8 cellular contexts compared by ENCODE assay signal in the genomic region with DNA sequence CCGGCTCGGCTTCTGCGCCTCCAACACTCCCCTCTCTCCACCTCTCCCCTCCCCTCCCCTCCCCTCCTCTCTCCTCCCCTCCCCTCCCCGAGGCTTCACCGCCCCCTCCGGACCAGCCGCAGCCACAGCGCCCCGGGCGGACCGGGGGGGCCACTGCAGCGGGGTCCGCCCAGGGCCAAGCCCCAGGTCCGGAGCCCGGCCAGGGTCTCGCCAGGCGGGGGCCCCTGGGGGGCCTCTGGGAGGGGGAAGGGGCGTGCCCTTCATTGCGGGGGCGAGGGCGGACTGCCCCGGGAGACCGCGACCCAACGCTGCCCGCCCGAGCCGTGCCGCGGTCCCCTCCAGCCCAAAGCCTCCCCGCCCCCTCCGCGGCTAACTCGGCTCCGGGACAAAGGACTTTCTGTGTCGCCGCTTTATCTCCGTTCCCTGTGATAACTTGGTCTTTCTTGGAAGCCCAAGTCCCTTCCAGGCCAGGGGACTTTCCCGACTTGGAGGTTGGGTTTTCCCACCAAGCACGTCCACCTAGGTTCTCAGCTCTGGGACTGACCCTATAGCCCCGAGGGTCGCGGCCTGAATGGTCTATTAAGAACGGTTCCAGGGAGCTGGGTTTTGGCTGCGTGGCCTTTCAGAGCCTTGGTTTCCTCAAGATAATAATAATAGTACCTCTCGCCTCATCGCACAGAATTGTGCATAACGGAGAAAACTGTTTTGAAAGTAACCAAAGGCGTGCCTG. TPM values are rescaled to one million over a fixed set of nuclear protein-coding genes. Genes with fewer than 3 reads are reported as not detected.
DNase-seq lines count a peak whose midpoint lies in the region; ATAC-seq and TF ChIP-seq lines count a peak whose summit lies in the region.

A gene (minus strand): TSS at position 29 of the 730 bp plus-strand sequence. CDS start 97 bp downstream, outside the sequence.

- H3K9me3 ChIP-seq in endocrine pancreas (ENCODE audit: control insufficient read depth, low read length) = no peaks in the 10 kb centered on the region
- H3K9me3 ChIP-seq in mesodermal cell (ENCODE audit: control insufficient read depth, low read length) = no peaks in the 10 kb centered on the region

- H3K9ac ChIP-seq in endocrine pancreas (ENCODE audit: control insufficient read depth, insufficient read depth, low read length) = peak within 1 kb of the TSS; percentile 93

- H3K4me3 ChIP-seq in endocrine pancreas (ENCODE audit: control insufficient read depth, insufficient read depth, low read length) (peak within 1 kb of the TSS; percentile 88), mesodermal cell (ENCODE audit: extremely low read depth, insufficient read depth, low read length, poor library complexity, severe bottlenecking) (peak within 1 kb of the TSS; percentile 89)

- no peaks in the 10 kb centered on the region for H3K4me1 ChIP-seq in endocrine pancreas (ENCODE audit: control insufficient read depth, insufficient read depth, low read length)
- H3K4me1 ChIP-seq in mesodermal cell (ENCODE audit: control insufficient read depth, insufficient read depth, low read length, poor library complexity, severe bottlenecking) = peaks cover 7% of the 10 kb centered on the region

- WGBS in mesodermal cell (ENCODE audit: insufficient coverage in 2 of 2), 2 experiments = 0% methylated on average over 32 to 36 of the region's 49 CpGs

- H3K36me3 ChIP-seq in endocrine pancreas (ENCODE audit: control insufficient read depth, insufficient read depth, low read length) (no peaks in the 10 kb centered on the region), mesodermal cell (ENCODE audit: control insufficient read depth, insufficient read depth, low read length) (peaks cover 59% of the 10 kb centered on the region)

- H3K27ac ChIP-seq in mesodermal cell (ENCODE audit: low read depth, low read length, severe bottlenecking) = peak within 1 kb of the TSS; percentile 99

- TF ChIP-seq CTCF in AG09319 (IDR thresholded peaks at IDR 0.05; ENCODE audit: low read depth, low read length) = peak; percentile 32

- DNase-seq in AG09319 (ENCODE audit: extremely low read depth, low read depth) (peak; percentile 70), NOMO-1 (lab: John Stamatoyannopoulos, UW; ENCODE audit: unreplicated experiment in 2 of 2) (peak; percentile 50 to 91)
- DNase-seq in activated CD8-positive, alpha-beta memory T cell treated with anti-CD3 and anti-CD28 coated beads for 48 hours (ENCODE audit: low read depth in 2 of 3, low spot score in 2 of 3) = peak; percentile 64 to 81 (median 64)
- peak; percentile 71 to 74 for DNase-seq in stimulated activated CD8-positive, alpha-beta memory T cell treated with anti-CD3 and anti-CD28 coated beads, Interleukin-15, amount 100 ng/mL, for 4 hours (ENCODE audit: low read depth in 2 of 2)

- H3K27me3 ChIP-seq in endocrine pancreas (ENCODE audit: control insufficient read depth, insufficient read depth, low read length) = no peaks in the 10 kb centered on the region

- ATAC-seq in GM19023 (IDR thresholded peaks at IDR 0.05; ENCODE audit: unreplicated experiment) (peak; percentile 47), HG03571 (IDR thresholded peaks at IDR 0.05; ENCODE audit: unreplicated experiment) (peak; percentile 49)

RNA-seq across cellular contexts. Expression of the gene that starts here (rescaled TPM):
- 49.2 TPM for polyA plus RNA-seq in mesodermal cell (2013, experiment 1 of 2)
- polyA plus RNA-seq in mesodermal cell (2013, experiment 2 of 2) = 41.5 TPM

Comparison
In these comparisons a context has a peak if more than half of its experiments do, and no peak if none do; other contexts are left out.
1. Peak in every context shown above with its lines: DNase-seq, ATAC-seq, H3K4me3 ChIP-seq and H3K27ac ChIP-seq.